8 cellular contexts compared by ENCODE assay signal in genomic region chr17:75034236-75034908, GRCh38. TPM values are rescaled to one million over a fixed set of nuclear protein-coding genes. Genes with fewer than 3 reads are reported as not detected.
A peak's percentile ranks its signal among the peaks of the same experiment; 100 is the strongest.
DNase-seq lines count a peak whose midpoint lies in the region; TF ChIP-seq lines count a peak whose summit lies in the region.

No MANE protein-coding gene starts in this region.

- H3K4me3 Mint-ChIP-seq in neural crest cell = peak overlapping the region; percentile 100
- H3K4me3 Mint-ChIP-seq in stimulated activated naive CD8-positive, alpha-beta T cell treated with anti-CD3 and anti-CD28 coated beads, Interleukin-15, Interleukin-2, amounts not matched to agents 100 ng/mL and 50 ng/mL, for 24 hours = peak overlapping the region; percentile 96

- peak overlapping the region; percentile 92 for H3K4me3 ChIP-seq in GM23248
- H3K4me3 ChIP-seq in MG63 = peak overlapping the region; percentile 88
- H3K4me3 ChIP-seq in foreskin fibroblast (ENCODE audit: low read depth in 1 of 2, low read length in 2 of 2) = peak overlapping the region; percentile 57 to 87

- peak; percentile 16 for TF ChIP-seq CTCF in foreskin fibroblast (IDR thresholded peaks at IDR 0.05; ENCODE audit: low read depth, low read length)
- peak; percentile 48 for TF ChIP-seq CTCF in neural crest cell (conservative IDR thresholded peaks at IDR 0.05)

- no peaks in the 10 kb centered on the region for H3K79me2 ChIP-seq in GM23248 (ENCODE audit: insufficient read depth)

- no peaks in the 10 kb centered on the region for H3K9me2 ChIP-seq in GM23248 (ENCODE audit: insufficient read depth)

- no peaks in the 10 kb centered on the region for H3K9me3 ChIP-seq in GM23248 (ENCODE audit: low read depth)
- H3K9me3 ChIP-seq in MG63 = peaks cover 2% of the 10 kb centered on the region; the same call in 1 of the 2 replicates

- peak overlapping the region; percentile 96 for H2AFZ ChIP-seq in GM23248

- peaks cover 42% of the 10 kb centered on the region for H3K27me3 Mint-ChIP-seq in neural crest cell (ENCODE audit: low read depth)
- H3K27me3 Mint-ChIP-seq in stimulated activated naive CD8-positive, alpha-beta T cell treated with anti-CD3 and anti-CD28 coated beads, Interleukin-15, Interleukin-2, amounts not matched to agents 100 ng/mL and 50 ng/mL, for 24 hours = peaks cover 5% of the 10 kb centered on the region

- peaks cover 8% of the 10 kb centered on the region for H3K36me3 Mint-ChIP-seq in neural crest cell (ENCODE audit: low read depth)
- H3K36me3 Mint-ChIP-seq in stimulated activated naive CD8-positive, alpha-beta T cell treated with anti-CD3 and anti-CD28 coated beads, Interleukin-15, Interleukin-2, amounts not matched to agents 100 ng/mL and 50 ng/mL, for 24 hours (ENCODE audit: low read depth) = peaks cover 14% of the 10 kb centered on the region

- H3K4me1 Mint-ChIP-seq in neural crest cell = peaks cover 35% of the 10 kb centered on the region
- peaks cover 63% of the 10 kb centered on the region for H3K4me1 Mint-ChIP-seq in stimulated activated naive CD8-positive, alpha-beta T cell treated with anti-CD3 and anti-CD28 coated beads, Interleukin-15, Interleukin-2, amounts not matched to agents 100 ng/mL and 50 ng/mL, for 24 hours (ENCODE audit: low read depth)

- H3K9me3 Mint-ChIP-seq in neural crest cell = peaks cover 11% of the 10 kb centered on the region
- peaks cover 5% of the 10 kb centered on the region for H3K9me3 Mint-ChIP-seq in stimulated activated naive CD8-positive, alpha-beta T cell treated with anti-CD3 and anti-CD28 coated beads, Interleukin-15, Interleukin-2, amounts not matched to agents 100 ng/mL and 50 ng/mL, for 24 hours

- peak overlapping the region; percentile 100 for H3K27ac Mint-ChIP-seq in neural crest cell (ENCODE audit: unreplicated experiment)
- peak overlapping the region; percentile 97 for H3K27ac Mint-ChIP-seq in stimulated activated naive CD8-positive, alpha-beta T cell treated with anti-CD3 and anti-CD28 coated beads, Interleukin-15, Interleukin-2, amounts not matched to agents 100 ng/mL and 50 ng/mL, for 24 hours

- peak overlapping the region; percentile 98 for H3K9ac ChIP-seq in GM23248

- H3K4me1 ChIP-seq in GM23248 (ENCODE audit: insufficient read depth) = peaks cover 20% of the 10 kb centered on the region

- H3F3A ChIP-seq in GM23248 (ENCODE audit: insufficient read depth) = peaks cover 44% of the 10 kb centered on the region

- H3K36me3 ChIP-seq in GM23248 (ENCODE audit: low read depth) (0 out of 2 replicates have a peak, but pooled peaks cover 10% of the 10 kb centered on the region), MG63 (peaks cover 9% of the 10 kb centered on the region)

- DNase-seq in DMS 273 (lab: John Stamatoyannopoulos, UW; ENCODE audit: unreplicated experiment) (peak; percentile 97), GM23248 (peak; percentile 88), MG63 (peak; percentile 91), SHP77 (lab: John Stamatoyannopoulos, UW) (peak; percentile 92 to 95), activated gamma-delta T cell treated with Interleukin-2 at 50 U/mL for 16 hours (peak; percentile 64), foreskin fibroblast (peak; percentile 75 to 93), neural crest cell (ENCODE audit: low read depth, low spot score) (peak; percentile 93)

- peak overlapping the region; percentile 91 for H3K27ac ChIP-seq in GM23248

- 0 to 1% methylated on average over 42 to 43 of the region's 43 CpGs for WGBS in GM23248 (ENCODE audit: low coverage in 1 of 2, low lambda C conversion rate in 2 of 2, missing lambda C conversion rate in 2 of 2), 2 experiments

- no peaks in the 10 kb centered on the region for H4K20me1 ChIP-seq in GM23248 (ENCODE audit: insufficient read depth)

- H3K4me2 ChIP-seq in GM23248 (ENCODE audit: unreplicated experiment) = peak overlapping the region; percentile 95

- in situ Hi-C loops in GM23248 (cut with MboI) = no loop called here

- H3K27me3 ChIP-seq in GM23248 (replicated peaks; ENCODE audit: insufficient read depth) (no peaks in the 10 kb centered on the region), MG63 (no peaks in the 10 kb centered on the region)

RNA-seq across cellular contexts. Expression of gene ATP5PD, which starts 12.4 kb away (rescaled TPM):
- 215 and 287 TPM in 2 replicates for total RNA-seq in GM23248 (2014; rRNA removed; shearing (Covaris generic))
- 511 and 522 TPM in 2 replicates for polyA plus RNA-seq in GM23248 (2016; fragmentation: Nextera tagmentation; extraction: Ambion mirVana)
- 296 and 323 TPM in 2 replicates for total RNA-seq in MG63 (2014; rRNA removed; shearing (Covaris generic); ENCODE audit: low replicate concordance)
- total RNA-seq in neural crest cell = 198 and 208 TPM in 2 replicates

RNA-seq across cellular contexts. Expression of gene KCTD2, which starts 12.7 kb away (rescaled TPM):
- 19.9 and 25.5 TPM in 2 replicates for total RNA-seq in GM23248 (2014; rRNA removed; shearing (Covaris generic))
- polyA plus RNA-seq in GM23248 (2016; fragmentation: Nextera tagmentation; extraction: Ambion mirVana) = 6.5 and 7.7 TPM in 2 replicates
- 15.6 and 17.0 TPM in 2 replicates for total RNA-seq in MG63 (2014; rRNA removed; shearing (Covaris generic); ENCODE audit: low replicate concordance)
- 35.2 and 37.8 TPM in 2 replicates for total RNA-seq in neural crest cell

RNA-seq across cellular contexts. Expression of gene MRPL58, which starts 21.9 kb away (rescaled TPM):
- 35.6 and 52.4 TPM in 2 replicates for total RNA-seq in GM23248 (2014; rRNA removed; shearing (Covaris generic))
- polyA plus RNA-seq in GM23248 (2016; fragmentation: Nextera tagmentation; extraction: Ambion mirVana) = 41.5 TPM in 2 replicates
- 94.3 and 148 TPM in 2 replicates for total RNA-seq in MG63 (2014; rRNA removed; shearing (Covaris generic); ENCODE audit: low replicate concordance)
- total RNA-seq in neural crest cell = 35.3 and 37.6 TPM in 2 replicates

RNA-seq across cellular contexts. Expression of gene CDR2L, which starts 46.9 kb away (rescaled TPM):
- 23.9 and 31.4 TPM in 2 replicates for total RNA-seq in GM23248 (2014; rRNA removed; shearing (Covaris generic))
- polyA plus RNA-seq in GM23248 (2016; fragmentation: Nextera tagmentation; extraction: Ambion mirVana) = 18.0 and 18.4 TPM in 2 replicates
- 2.2 and 4.2 TPM in 2 replicates for total RNA-seq in MG63 (2014; rRNA removed; shearing (Covaris generic); ENCODE audit: low replicate concordance)
- 24.0 and 24.1 TPM in 2 replicates for total RNA-seq in neural crest cell

RNA-seq across cellular contexts. Expression of gene SLC16A5, which starts 53.4 kb away (rescaled TPM):
- total RNA-seq in GM23248 (2014; rRNA removed; shearing (Covaris generic)) = 10.6 and 11.1 TPM in 2 replicates
- polyA plus RNA-seq in GM23248 (2016; fragmentation: Nextera tagmentation; extraction: Ambion mirVana) = 4.8 and 5.4 TPM in 2 replicates
- 0.12 and 0.33 TPM in 2 replicates for total RNA-seq in MG63 (2014; rRNA removed; shearing (Covaris generic); ENCODE audit: low replicate concordance)
- total RNA-seq in neural crest cell = 6.0 and 7.3 TPM in 2 replicates

Comparison
In these comparisons a context has a peak if more than half of its experiments do, and no peak if none do; other contexts are left out.
1. Peak in every context shown above with its lines: DNase-seq, H3K4me3 ChIP-seq and H3K27ac ChIP-seq.